Comparison of ENCODE assay signal across 1 cellular context in genomic region chr1:55898191-55898590, GRCh38.
TF ChIP-seq lines count a peak whose summit lies in the region.

No MANE protein-coding gene starts in this region.

TF ChIP-seq in IMR-90, 13 proteins besides CTCF, POLR2A, EP300 and RAD21:
- TF ChIP-seq MAFK (IDR thresholded peaks at IDR 0.05; ENCODE audit: low read depth, low read length) = no peak
- TF ChIP-seq FOS (IDR thresholded peaks at IDR 0.05; ENCODE audit: low read depth, low read length) = peak; percentile 58; the same call in 1 of the 2 replicates
- peak; percentile 89 for TF ChIP-seq CEBPB (IDR thresholded peaks at IDR 0.05; ENCODE audit: low read depth, low read length)
